Comparison of ENCODE assay signal across 21 cellular contexts in the genomic region with DNA sequence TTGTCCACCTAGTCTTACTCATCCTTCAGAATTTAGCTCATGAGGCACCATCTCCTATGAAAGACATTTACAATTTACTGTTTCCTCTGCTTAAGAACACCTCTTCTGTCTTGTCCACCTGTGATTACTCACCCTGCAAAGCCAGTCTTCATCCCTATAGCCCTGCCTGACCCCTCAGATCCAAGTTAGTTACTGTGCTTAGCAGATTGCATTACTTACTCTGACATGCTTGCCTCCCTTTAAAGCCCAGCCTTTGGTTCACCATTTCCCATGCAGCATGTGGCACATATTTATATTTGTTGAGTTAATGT.
"Had no signal": no experiment of that assay in that cellular context is flagged by ENCODE, and none has a peak within 500 bp of the region (broad histone marks: within the 10 kb centered on the region; RNA-seq: fewer than 3 reads in every experiment).

No MANE protein-coding gene starts in this region.

- H3K9ac ChIP-seq: neural progenitor cell had no signal

- H3K4me1 ChIP-seq: esophagus squamous epithelium, right lobe of liver, upper lobe of right lung had no signal

- H3K9me3 Mint-ChIP-seq: activated naive CD4-positive, alpha-beta T cell treated with anti-CD3 and anti-CD28 coated beads, Interleukin-2, amount 50 U/mL, for 24 hours; immature natural killer cell; neural progenitor cell had no signal

- H3K36me3 ChIP-seq: esophagus squamous epithelium, neural progenitor cell, pancreas, right lobe of liver, spleen, upper lobe of right lung had no signal

- H3K4me2 ChIP-seq: neural progenitor cell had no signal

- DNase-seq: activated CD4-positive, alpha-beta T cell treated with anti-CD3 and anti-CD28 coated beads, Interleukin-2, amount 50 U/mL, for 1 hour; activated CD4-positive, CD25-positive, alpha-beta regulatory T cell treated with anti-CD3 and anti-CD28 coated beads, Interleukin-2, amount 50 U/mL, for 72 hours; activated CD8-positive, alpha-beta memory T cell treated with anti-CD3 and anti-CD28 coated beads for 24 hours; activated CD8-positive, alpha-beta memory T cell treated with anti-CD3 and anti-CD28 coated beads, Interleukin-2, amount 50 U/mL, for 48 hours; activated effector memory CD4-positive, alpha-beta T cell treated with Interleukin-2 at 50 U/mL for 16 hours; activated T-cell treated with anti-CD3 and anti-CD28 coated beads, Interleukin-2, amount 50 U/mL, for 48 hours; cerebellar nuclear complex; effector CD8-positive, alpha-beta T cell; esophagus squamous epithelium; immature natural killer cell; pancreas; right lobe of liver; spleen; stimulated activated CD4-positive, alpha-beta T cell treated with anti-CD3 and anti-CD28 coated beads, Interleukin-4, amount 100 ng/mL, for 4 hours; upper lobe of right lung had no signal

- H3K27ac ChIP-seq: esophagus squamous epithelium, neural progenitor cell, pancreas, right lobe of liver, upper lobe of right lung had no signal

- H3K4me1 Mint-ChIP-seq: activated naive CD4-positive, alpha-beta T cell treated with anti-CD3 and anti-CD28 coated beads, Interleukin-2, amount 50 U/mL, for 24 hours; immature natural killer cell; neural progenitor cell; stimulated activated memory B cell treated with anti-CD40 and anti-IgM and Interleukin-4, amounts not matched to agents 10 μg/mL and 1 μg/mL and 100 μg/mL, for 72 hours had no signal

- FAIRE-seq: astrocyte, bronchial epithelial cell, pancreas had no signal

- H3K36me3 Mint-ChIP-seq: activated naive CD4-positive, alpha-beta T cell treated with anti-CD3 and anti-CD28 coated beads, Interleukin-2, amount 50 U/mL, for 24 hours; immature natural killer cell; neural progenitor cell; stimulated activated memory B cell treated with anti-CD40 and anti-IgM and Interleukin-4, amounts not matched to agents 10 μg/mL and 1 μg/mL and 100 μg/mL, for 72 hours had no signal

- H3K4me3 ChIP-seq: esophagus squamous epithelium, neural progenitor cell, pancreas, right lobe of liver, spleen, upper lobe of right lung had no signal

- H3K27me3 ChIP-seq: esophagus squamous epithelium, neural progenitor cell, pancreas, right lobe of liver, spleen, upper lobe of right lung had no signal

- H3K4me3 Mint-ChIP-seq: activated naive CD4-positive, alpha-beta T cell treated with anti-CD3 and anti-CD28 coated beads, Interleukin-2, amount 50 U/mL, for 24 hours; immature natural killer cell; neural progenitor cell; stimulated activated memory B cell treated with anti-CD40 and anti-IgM and Interleukin-4, amounts not matched to agents 10 μg/mL and 1 μg/mL and 100 μg/mL, for 72 hours; T-helper 1 cell treated with Interleukin-12 subunit alpha and Interleukin-12 subunit beta and Interleukin-4 antibody, amounts not matched to agents 30 μg/mL and 1 μg/mL, for 36 hours had no signal

- H3K27ac Mint-ChIP-seq: activated naive CD4-positive, alpha-beta T cell treated with anti-CD3 and anti-CD28 coated beads, Interleukin-2, amount 50 U/mL, for 24 hours; immature natural killer cell; neural progenitor cell; stimulated activated memory B cell treated with anti-CD40 and anti-IgM and Interleukin-4, amounts not matched to agents 10 μg/mL and 1 μg/mL and 100 μg/mL, for 72 hours; T-helper 1 cell treated with Interleukin-12 subunit alpha and Interleukin-12 subunit beta and Interleukin-4 antibody, amounts not matched to agents 30 μg/mL and 1 μg/mL, for 36 hours had no signal

- H3K9me3 ChIP-seq: esophagus squamous epithelium, pancreas, right lobe of liver, upper lobe of right lung had no signal

- ATAC-seq: stimulated activated memory B cell treated with anti-CD40 and anti-IgM and Interleukin-4, amounts not matched to agents 10 μg/mL and 1 μg/mL and 100 μg/mL, for 72 hours; upper lobe of right lung had no signal

- H2AFZ ChIP-seq: neural progenitor cell had no signal

- H3K27me3 Mint-ChIP-seq: activated naive CD4-positive, alpha-beta T cell treated with anti-CD3 and anti-CD28 coated beads, Interleukin-2, amount 50 U/mL, for 24 hours; stimulated activated memory B cell treated with anti-CD40 and anti-IgM and Interleukin-4, amounts not matched to agents 10 μg/mL and 1 μg/mL and 100 μg/mL, for 72 hours had no signal
